25 cellular contexts compared by ENCODE assay signal in genomic region chr6:104656235-104656634, GRCh38.
"Had no signal": no experiment of that assay in that cellular context is flagged by ENCODE, and none has a peak within 500 bp of the region (broad histone marks: within the 10 kb centered on the region; RNA-seq: fewer than 3 reads in every experiment).

No MANE protein-coding gene starts in this region.

- H3K36me3 Mint-ChIP-seq: activated CD8-positive, alpha-beta memory T cell treated with anti-CD3 and anti-CD28 coated beads, Interleukin-2, amount 10 ng/mL, durations not matched to agents 7 days and 5 days; activated naive CD8-positive, alpha-beta T cell had no signal

- H3K27me3 Mint-ChIP-seq: activated B cell treated with CpG ODN at 0.5 μM for 24 hours; activated CD4-positive, alpha-beta T cell treated with anti-CD3 and anti-CD28 coated beads, Interleukin-2, amount 10 ng/mL, durations not matched to agents 24 days and 14 days; activated CD8-positive, alpha-beta memory T cell treated with anti-CD3 and anti-CD28 coated beads, Interleukin-2, amount 10 ng/mL, durations not matched to agents 7 days and 5 days; T-helper 17 cell had no signal

- H3K27me3 ChIP-seq: brain microvascular endothelial cell had no signal

- ATAC-seq: activated CD8-positive, alpha-beta memory T cell treated with anti-CD3 and anti-CD28 coated beads, Interleukin-2, amount 10 ng/mL, durations not matched to agents 7 days and 5 days; activated T-cell treated with anti-CD3 and anti-CD28 coated beads, Interleukin-2, amount 50 U/mL, for 4 hours; PC-3; T-helper 17 cell had no signal

- H3K27ac ChIP-seq: brain microvascular endothelial cell had no signal

- H3K4me3 Mint-ChIP-seq: activated B cell treated with CpG ODN at 0.5 μM for 24 hours; activated CD4-positive, alpha-beta T cell treated with anti-CD3 and anti-CD28 coated beads, Interleukin-2, amount 10 ng/mL, durations not matched to agents 24 days and 14 days; activated CD8-positive, alpha-beta memory T cell treated with anti-CD3 and anti-CD28 coated beads, Interleukin-2, amount 10 ng/mL, durations not matched to agents 7 days and 5 days; activated naive CD8-positive, alpha-beta T cell; activated T-cell treated with anti-CD3 and anti-CD28 coated beads, Interleukin-2, amount 50 U/mL, for 4 hours; T-helper 17 cell had no signal

- H3K36me3 ChIP-seq: brain microvascular endothelial cell had no signal

- H3K4me1 Mint-ChIP-seq: activated B cell treated with CpG ODN at 0.5 μM for 24 hours had no signal

- DNase-seq: activated B cell treated with CpG ODN at 0.5 μM for 24 hours; activated CD4-positive, alpha-beta T cell treated with anti-CD3 and anti-CD28 coated beads for 1 hour; activated CD4-positive, alpha-beta T cell treated with anti-CD3 and anti-CD28 coated beads, Interleukin-2, amount 10 ng/mL, durations not matched to agents 24 days and 14 days; activated CD4-positive, alpha-beta T cell treated with anti-CD3 and anti-CD28 coated beads, Interleukin-2, amount 50 U/mL, for 48 hours; activated CD8-positive, alpha-beta memory T cell treated with anti-CD3 and anti-CD28 coated beads, Interleukin-2, amount 10 ng/mL, durations not matched to agents 7 days and 5 days; activated effector memory CD4-positive, alpha-beta T cell treated with anti-CD3 and anti-CD28 coated beads, Interleukin-2, amount 50 U/mL, for 16 hours; activated naive CD4-positive, alpha-beta T cell treated with Interleukin-2 at 50 U/mL for 16 hours; activated T-cell treated with anti-CD3 and anti-CD28 coated beads, Interleukin-2, amount 50 U/mL, for 4 hours; amygdala; brain microvascular endothelial cell; cerebellar nuclear complex; Karpas-422; NCI-H1105 treated with DMSO at 0.1 percent for 48 hours; NCI-H1436 treated with DMSO at 0.1 percent for 48 hours; NCI-H187; NCI-H2081; NCI-H510A treated with DMSO at 0.1 percent for 48 hours; NCI-H69; NK-92 treated with Interleukin-12 subunit alpha and Interleukin-12 subunit beta, amount 100 ng/mL, for 24 hours; PC-3; SIG-M5; T-helper 17 cell; T-helper 9 cell had no signal

- H3K9me3 Mint-ChIP-seq: activated B cell treated with CpG ODN at 0.5 μM for 24 hours had no signal

- FAIRE-seq: TTC549 had no signal

- H3K27ac Mint-ChIP-seq: activated B cell treated with CpG ODN at 0.5 μM for 24 hours; activated CD4-positive, alpha-beta T cell treated with anti-CD3 and anti-CD28 coated beads, Interleukin-2, amount 10 ng/mL, durations not matched to agents 24 days and 14 days; activated CD8-positive, alpha-beta memory T cell treated with anti-CD3 and anti-CD28 coated beads, Interleukin-2, amount 10 ng/mL, durations not matched to agents 7 days and 5 days; activated naive CD8-positive, alpha-beta T cell; T-helper 17 cell had no signal
